9 cellular contexts compared by ENCODE assay signal in genomic region chr1:206797534-206798383, GRCh38. TPM values are rescaled to one million over a fixed set of nuclear protein-coding genes. Genes with fewer than 3 reads are reported as not detected.
A peak's percentile ranks its signal among the peaks of the same experiment; 100 is the strongest.
DNase-seq lines count a peak whose midpoint lies in the region; ATAC-seq lines count a peak whose summit lies in the region.
"Had no signal": no experiment of that assay in that cellular context is flagged by ENCODE, and none has a peak within 500 bp of the region (broad histone marks: within the 10 kb centered on the region; RNA-seq: fewer than 3 reads in every experiment).

No MANE protein-coding gene starts in this region.

- no peaks in the 10 kb centered on the region for H3K36me3 Mint-ChIP-seq in activated naive CD4-positive, alpha-beta T cell treated with anti-CD3 and anti-CD28 coated beads, Interleukin-2, amount 10 ng/mL, durations not matched to agents 7 days and 5 days

- peaks cover 32% of the 10 kb centered on the region for H3K4me1 Mint-ChIP-seq in activated naive CD4-positive, alpha-beta T cell treated with anti-CD3 and anti-CD28 coated beads, Interleukin-2, amount 10 ng/mL, durations not matched to agents 7 days and 5 days

- peak; percentile 44 for ATAC-seq in esophagus mucosa
- ATAC-seq in activated CD4-positive, CD25-positive, alpha-beta regulatory T cell treated with anti-CD3 and anti-CD28 coated beads, Interleukin-2, amount 50 U/mL, for 24 hours = no peak
- ATAC-seq in GM19328 (IDR thresholded peaks at IDR 0.05; ENCODE audit: unreplicated experiment) = no peak

- DNase-seq in activated naive CD4-positive, alpha-beta T cell treated with anti-CD3 and anti-CD28 coated beads, Interleukin-2, amount 10 ng/mL, durations not matched to agents 7 days and 5 days = peak; percentile 40
- DNase-seq in activated naive CD4-positive, alpha-beta T cell treated with anti-CD3 and anti-CD28 coated beads, Interleukin-2, amount 50 U/mL, for 16 hours = no peak
- DNase-seq in NCI-H69 (lab: John Stamatoyannopoulos, UW) = peak; percentile 20
- DNase-seq in stimulated activated CD8-positive, alpha-beta memory T cell treated with anti-CD3 and anti-CD28 coated beads, Interleukin-12 subunit alpha, Interleukin-12 subunit beta, amount 100 ng/mL, for 1 hour (ENCODE audit: low read depth) = peak; percentile 18
- no peak for DNase-seq in GF-D8 (lab: John Stamatoyannopoulos, UW)
- DNase-seq: foreskin melanocyte had no signal

- peaks cover 3% of the 10 kb centered on the region for H3K9me3 Mint-ChIP-seq in activated naive CD4-positive, alpha-beta T cell treated with anti-CD3 and anti-CD28 coated beads, Interleukin-2, amount 10 ng/mL, durations not matched to agents 7 days and 5 days

- no peak overlapping the region for H3K27ac Mint-ChIP-seq in activated naive CD4-positive, alpha-beta T cell treated with anti-CD3 and anti-CD28 coated beads, Interleukin-2, amount 10 ng/mL, durations not matched to agents 7 days and 5 days

- peaks cover 94% of the 10 kb centered on the region for H3K27me3 Mint-ChIP-seq in activated naive CD4-positive, alpha-beta T cell treated with anti-CD3 and anti-CD28 coated beads, Interleukin-2, amount 10 ng/mL, durations not matched to agents 7 days and 5 days

- H3K4me3 Mint-ChIP-seq in activated naive CD4-positive, alpha-beta T cell treated with anti-CD3 and anti-CD28 coated beads, Interleukin-2, amount 10 ng/mL, durations not matched to agents 7 days and 5 days = no peak overlapping the region

- CTCF ChIA-PET in activated naive CD4-positive, alpha-beta T cell treated with anti-CD3 and anti-CD28 coated beads, Interleukin-2, amount 10 ng/mL, durations not matched to agents 7 days and 5 days (lab: Charles Lee) = interaction anchor here (0.6 to 4.0 kb wide), 11 partner anchors 8 to 259 kb away, joined by 3 to 24 read pairs (median 4); no protein-coding TSS in a partner anchor

RNA-seq across cellular contexts. Expression of gene IL10, which starts 25.5 kb away (rescaled TPM):
- total RNA-seq in esophagus mucosa = 0.84 TPM

RNA-seq across cellular contexts. Expression of gene IL19, which starts 27.2 kb away (rescaled TPM):
- total RNA-seq in esophagus mucosa = 5.5 TPM

Comparison
In these comparisons a context has a peak if more than half of its experiments do, and no peak if none do; other contexts are left out.
1. DNase-seq: peak in activated naive CD4-positive, alpha-beta T cell treated with anti-CD3 and anti-CD28 coated beads, Interleukin-2, amount 10 ng/mL, durations not matched to agents 7 days and 5 days (single experiment), NCI-H69 (single experiment) and stimulated activated CD8-positive, alpha-beta memory T cell treated with anti-CD3 and anti-CD28 coated beads, Interleukin-12 subunit alpha, Interleukin-12 subunit beta, amount 100 ng/mL, for 1 hour (single experiment); none in activated naive CD4-positive, alpha-beta T cell treated with anti-CD3 and anti-CD28 coated beads, Interleukin-2, amount 50 U/mL, for 16 hours (single experiment) and GF-D8 (single experiment).